5 cellular contexts compared by ENCODE assay signal in genomic region chr10:23934023-23934422, GRCh38.
DNase-seq lines count a peak whose midpoint lies in the region; ATAC-seq, FAIRE-seq and TF ChIP-seq lines count a peak whose summit lies in the region.
"Not testable (repeated sequence)": the region's sequence is repeated elsewhere in the genome, so short reads cannot be mapped to it uniquely, and the experiment has no call there.

No MANE protein-coding gene starts in this region.

- TF ChIP-seq EP300 in K562 (IDR thresholded peaks at IDR 0.05; ENCODE audit: low read length); esophagus muscularis mucosa (IDR thresholded peaks at IDR 0.05): not testable (repeated sequence)

- not testable (repeated sequence) for H3K9me1 ChIP-seq in K562 (ENCODE audit: control insufficient read depth, insufficient read depth, low read length)

- H4K20me1 ChIP-seq in K562 (replicated peaks; ENCODE audit: control insufficient read depth, insufficient read depth, low read length): not testable (repeated sequence)

- not testable (repeated sequence) for H3K4me1 ChIP-seq in HEK293 (ENCODE audit: control insufficient read depth, insufficient read depth, low read length); K562 (replicated peaks in 1 of 2; ENCODE audit: control insufficient read depth in 2 of 2, insufficient read depth in 2 of 2, low read length in 2 of 2); esophagus muscularis mucosa

- not testable (repeated sequence) for H3K9me3 ChIP-seq in HEK293 (ENCODE audit: control insufficient read depth, insufficient read depth, low read depth, low read length); K562 (replicated peaks; ENCODE audit: control insufficient read depth, insufficient read depth, low read depth, low read length); esophagus muscularis mucosa

- CTCF ChIA-PET in HEK293 (lab: Yijun Ruan, JAX): interaction anchor here (0.7 kb wide), 1 partner anchor 16 kb away, joined by 3 read pairs; no protein-coding TSS in a partner anchor
- CTCF ChIA-PET in K562 (lab: Yijun Ruan, JAX; ENCODE audit: low intra/inter-chr PET ratio): not testable (repeated sequence)

- not testable (repeated sequence) for TF ChIP-seq POLR2A in K562 (conservative IDR thresholded peaks at IDR 0.05); esophagus muscularis mucosa (IDR thresholded peaks at IDR 0.05; ENCODE audit: low read depth)

- POLR2A ChIA-PET in HEK293 (lab: Yijun Ruan, JAX); K562 (lab: Yijun Ruan, JAX): not testable (repeated sequence)

- WGBS in K562 (ENCODE audit: insufficient coverage, low coverage, missing lambda C conversion rate): 0% methylated on average over 3 of the region's 3 CpGs
- WGBS in esophagus muscularis mucosa: 83% methylated on average over 3 of the region's 3 CpGs

- peak; percentile 1 for DNase-seq in ELR (ENCODE audit: low read depth)
- DNase-seq in M059J (ENCODE audit: low read depth): peak; percentile 1
- DNase-seq in K562 (ENCODE audit: extremely low read depth in 1 of 4, low spot score in 3 of 4): not testable (repeated sequence)
- DNase-seq in esophagus muscularis mucosa (ENCODE audit: extremely low spot score): peak; percentile 24

- in situ Hi-C loops in K562 (cut with MboI): not testable (repeated sequence)

- not testable (repeated sequence) for H2AFZ ChIP-seq in K562 (ENCODE audit: low read depth, low read length)

- H3K27me3 ChIP-seq in K562 (ENCODE audit: control insufficient read depth in 2 of 2, insufficient read depth in 2 of 2, low read length in 2 of 2); esophagus muscularis mucosa: not testable (repeated sequence)

- not testable (repeated sequence) for TF ChIP-seq RAD21 in K562 (CRISPR knock-in tag; conservative IDR thresholded peaks at IDR 0.05 in 1 of 2, IDR thresholded peaks at IDR 0.05 in 1 of 2)

- ATAC-seq in K562: not testable (repeated sequence)

- BruUV-seq in K562 (replicated peaks; lab: Mats Ljungman, UMichigan): not testable (repeated sequence)

- not testable (repeated sequence) for H3K79me2 ChIP-seq in K562 (ENCODE audit: control insufficient read depth, insufficient read depth, low read length)

- not testable (repeated sequence) for H3K36me3 ChIP-seq in HEK293 (ENCODE audit: control insufficient read depth in 2 of 2, insufficient read depth in 1 of 2, low read length in 2 of 2); K562 (ENCODE audit: control insufficient read depth, insufficient read depth, low read length); esophagus muscularis mucosa

- H3K4me2 ChIP-seq in K562 (ENCODE audit: insufficient read depth, low read length): not testable (repeated sequence)

- intact Hi-C loops in K562 (cut with micrococcal nuclease); esophagus muscularis mucosa (cut with DNase I): not testable (repeated sequence)

- TF ChIP-seq CTCF in HEK293 (tag by site-specific recombination; IDR thresholded peaks at IDR 0.05); K562 (IDR thresholded peaks at IDR 0.05 in 2 of 3, conservative IDR thresholded peaks at IDR 0.05 in 1 of 3; ENCODE audit: insufficient read depth in 2 of 3, low read depth in 1 of 3, low read length in 3 of 3); esophagus muscularis mucosa (IDR thresholded peaks at IDR 0.05): not testable (repeated sequence)

- not testable (repeated sequence) for FAIRE-seq in K562 (lab: Jason Lieb, UNC)

- not testable (repeated sequence) for H3K27ac ChIP-seq in HEK293 (ENCODE audit: extremely low read depth, low read depth, low read length); K562 (ENCODE audit: extremely low read depth, low read depth, low read length); esophagus muscularis mucosa (replicated peaks in 1 of 4)

- not testable (repeated sequence) for H3K4me3 ChIP-seq in HEK293 (ENCODE audit: low read depth, low read length); K562; esophagus muscularis mucosa

- not testable (repeated sequence) for H3K9ac ChIP-seq in K562 (ENCODE audit: insufficient read depth in 1 of 2, low read depth in 2 of 2, low read length in 2 of 2)

TF ChIP-seq in HEK293, 187 proteins besides CTCF, POLR2A, EP300 and RAD21:
- peak; percentile 87 for TF ChIP-seq ZNF146 (tag by site-specific recombination; IDR thresholded peaks at IDR 0.05)

TF ChIP-seq in K562, 482 proteins besides CTCF, POLR2A, EP300 and RAD21:
- TF ChIP-seq ZNF146 (CRISPR knock-in tag; IDR thresholded peaks at IDR 0.05; ENCODE audit: unreplicated experiment): peak; percentile 51
